23 cellular contexts compared by ENCODE assay signal in genomic region chr1:46363121-46363520, GRCh38.
"Had no signal": no experiment of that assay in that cellular context is flagged by ENCODE, and none has a peak within 500 bp of the region (broad histone marks: within the 10 kb centered on the region; RNA-seq: fewer than 3 reads in every experiment).

No MANE protein-coding gene starts in this region.

- H3K27ac ChIP-seq: colonic mucosa, dorsolateral prefrontal cortex, esophagus muscularis mucosa, left ventricle myocardium inferior, neutrophil, pancreas, psoas muscle, right atrium auricular region, tibial artery had no signal

- H3K27me3 ChIP-seq: colonic mucosa, dorsolateral prefrontal cortex, esophagus muscularis mucosa, neutrophil, pancreas, right atrium auricular region, tibial artery had no signal

- DNase-seq: activated CD4-positive, alpha-beta T cell treated with anti-CD3 and anti-CD28 coated beads, Interleukin-2, amount 50 U/mL, for 4 hours; activated naive CD4-positive, alpha-beta T cell treated with Interleukin-2 at 50 U/mL for 16 hours; activated naive CD8-positive, alpha-beta T cell treated with anti-CD3 and anti-CD28 coated beads for 36 hours; activated T-cell treated with anti-CD3 and anti-CD28 coated beads, Interleukin-2, amount 50 U/mL, for 48 hours; colonic mucosa; dorsolateral prefrontal cortex; effector memory CD8-positive, alpha-beta T cell; hippocampal formation; left ventricle myocardium inferior; naive thymus-derived CD8-positive, alpha-beta T cell; pancreas; psoas muscle; stimulated activated CD4-positive, alpha-beta T cell treated with anti-CD3 and anti-CD28 coated beads, Interleukin-12 subunit alpha, Interleukin-12 subunit beta, amount 100 ng/mL, for 4 hours; stimulated activated CD4-positive, alpha-beta T cell treated with anti-CD3 and anti-CD28 coated beads, Interleukin-4, amount 100 ng/mL, for 4 hours; substantia nigra; tibial artery had no signal

- ATAC-seq: effector memory CD8-positive, alpha-beta T cell; naive thymus-derived CD8-positive, alpha-beta T cell; pancreas; WTC11 had no signal

- H3K4me1 ChIP-seq: colonic mucosa, esophagus muscularis mucosa, left ventricle myocardium inferior, pancreas, right atrium auricular region, tibial artery had no signal

- FAIRE-seq: astrocyte, bronchial epithelial cell, frontal cortex, pancreas had no signal

- H3K4me3 ChIP-seq: colonic mucosa, dorsolateral prefrontal cortex, esophagus muscularis mucosa, left ventricle myocardium inferior, pancreas, psoas muscle, right atrium auricular region, tibial artery had no signal

- H3K9me3 ChIP-seq: colonic mucosa, esophagus muscularis mucosa, left ventricle myocardium inferior, neutrophil, pancreas, psoas muscle, right atrium auricular region, tibial artery had no signal
